ENCODE assay signal across 8 cellular contexts in the genomic region with DNA sequence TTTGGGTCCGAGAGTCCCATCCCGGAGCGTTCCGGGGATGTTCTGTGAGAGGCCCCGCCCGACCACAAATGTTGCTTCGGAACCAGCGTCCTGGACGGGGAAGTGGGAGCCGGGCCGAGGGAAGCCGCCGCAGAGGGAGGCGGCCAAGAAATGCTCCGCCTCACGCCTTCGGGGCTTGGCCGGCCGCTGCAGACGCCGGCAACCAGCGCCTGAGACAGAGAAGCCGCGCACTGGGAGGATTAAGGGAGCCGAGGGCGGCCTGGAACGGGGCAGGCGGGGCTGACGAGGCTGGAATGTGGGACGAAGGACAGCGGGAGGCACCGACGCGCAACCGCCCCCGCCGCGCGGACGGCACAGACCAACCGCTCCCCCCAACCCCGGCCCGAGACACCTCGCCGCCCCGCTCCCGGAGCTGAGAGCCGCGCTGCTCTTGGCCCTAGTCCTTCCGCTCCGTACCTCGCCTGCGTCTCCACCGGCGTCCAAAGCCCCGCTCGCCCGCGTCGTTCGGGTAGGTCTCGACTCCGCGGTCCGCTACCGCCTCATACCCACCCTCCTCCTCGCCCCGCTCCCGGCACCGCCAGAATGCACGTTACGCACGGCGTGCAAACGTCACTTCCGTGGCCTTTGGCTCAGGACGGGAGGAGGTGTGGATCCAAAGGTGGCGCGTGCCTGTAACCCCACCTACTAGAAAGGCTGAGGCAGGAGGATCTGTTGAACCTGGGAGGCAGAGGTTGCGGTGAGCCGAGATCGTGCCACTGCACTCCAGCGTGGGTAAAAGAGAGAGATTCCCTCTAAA. TPM values are rescaled to one million over a fixed set of nuclear protein-coding genes. Genes with fewer than 3 reads are reported as not detected.
DNase-seq lines count a peak whose midpoint lies in the region; ATAC-seq and TF ChIP-seq lines count a peak whose summit lies in the region.

No MANE protein-coding gene starts in this region.

- H3K27ac ChIP-seq in adrenal gland (peak overlapping the region; percentile 93 to 100 (median 97)), upper lobe of right lung (peak overlapping the region; percentile 93)

- H3K36me3 ChIP-seq in adrenal gland (replicated peaks in 1 of 2) (no peaks in the 10 kb centered on the region), upper lobe of right lung (no peaks in the 10 kb centered on the region)

- TF ChIP-seq POLR2A in adrenal gland (IDR thresholded peaks at IDR 0.05) = peak; percentile 93 to 97

- WGBS in adrenal gland, 4 donors = 0 to 1% (median 0%) methylated on average over 32 to 83 of the region's 83 CpGs

- ATAC-seq in HG02759 (IDR thresholded peaks at IDR 0.05; ENCODE audit: unreplicated experiment) = peak; percentile 99
- peak; percentile 97 for ATAC-seq in left cardiac atrium
- peak; percentile 98 for ATAC-seq in upper lobe of right lung

- H3K4me3 ChIP-seq in GM12875 (ENCODE audit: low read depth, low read length) (peak overlapping the region; percentile 90), adrenal gland (peak overlapping the region; percentile 62 to 92 (median 82)), upper lobe of right lung (peak overlapping the region; percentile 93)

- H3K4me1 ChIP-seq in adrenal gland (replicated peaks in 1 of 2) = peaks cover 0 to 28% of the 10 kb centered on the region in 2 donors
- H3K4me1 ChIP-seq in upper lobe of right lung = peaks cover 31% of the 10 kb centered on the region

- TF ChIP-seq CTCF in GM12875 (IDR thresholded peaks at IDR 0.05; ENCODE audit: borderline replicate concordance, insufficient read depth, low read depth, low read length) (no peak), adrenal gland (IDR thresholded peaks at IDR 0.05) (no peak), upper lobe of right lung (IDR thresholded peaks at IDR 0.05) (no peak)

- no peaks in the 10 kb centered on the region for H3K9me3 ChIP-seq in adrenal gland (replicated peaks in 1 of 3)
- H3K9me3 ChIP-seq in upper lobe of right lung = no peaks in the 10 kb centered on the region

- DNase-seq in NCI-H128 (lab: John Stamatoyannopoulos, UW; ENCODE audit: unreplicated experiment) = peak; percentile 79
- DNase-seq in SW480 (ENCODE audit: low spot score) = peak; percentile 95
- DNase-seq in adrenal gland = peak; percentile 93 to 97 (median 94)
- peak; percentile 95 for DNase-seq in left cardiac atrium
- DNase-seq in posterior vena cava (ENCODE audit: low spot score) = peak; percentile 98
- peak; percentile 97 for DNase-seq in upper lobe of right lung

- intact Hi-C loops in adrenal gland (cut with DNase I) (no loop called here), left cardiac atrium (cut with DNase I) (loop anchor here in 1 of 2 donors (5.0 kb wide), 1 partner anchor 35 kb away; a partner anchor contains a TSS), posterior vena cava (cut with DNase I) (no loop called here), upper lobe of right lung (cut with DNase I) (no loop called here)

- H3K27me3 ChIP-seq in adrenal gland (no peaks in the 10 kb centered on the region), upper lobe of right lung (no peaks in the 10 kb centered on the region)

RNA-seq across cellular contexts. Expression of a gene that starts 36.7 kb away (rescaled TPM):
- total RNA-seq in adrenal gland = 10 to 100 TPM; 10.2 to 25.0 (median 16.5) TPM
- polyA plus RNA-seq in adrenal gland = 10 to 100 TPM in 1 of 3 donors, 1 to 10 TPM in 2; 4.9 to 17.9 (median 6.0) TPM
- 10 to 100 TPM in 1 of 2 donors, 1 to 10 TPM in 1; 9.2 to 11.3 TPM for total RNA-seq in left cardiac atrium
- 10 to 100 TPM in 1 of 2 donors, 1 to 10 TPM in 1; 8.8 to 10.1 TPM for total RNA-seq in posterior vena cava
- 12.5 TPM for total RNA-seq in upper lobe of right lung

Comparison
In these comparisons a context has a peak if more than half of its experiments do, and no peak if none do; other contexts are left out.
1. Peak in every context shown above with its lines: DNase-seq, ATAC-seq, H3K4me3 ChIP-seq and H3K27ac ChIP-seq.